9 cellular contexts compared by ENCODE assay signal in the genomic region with DNA sequence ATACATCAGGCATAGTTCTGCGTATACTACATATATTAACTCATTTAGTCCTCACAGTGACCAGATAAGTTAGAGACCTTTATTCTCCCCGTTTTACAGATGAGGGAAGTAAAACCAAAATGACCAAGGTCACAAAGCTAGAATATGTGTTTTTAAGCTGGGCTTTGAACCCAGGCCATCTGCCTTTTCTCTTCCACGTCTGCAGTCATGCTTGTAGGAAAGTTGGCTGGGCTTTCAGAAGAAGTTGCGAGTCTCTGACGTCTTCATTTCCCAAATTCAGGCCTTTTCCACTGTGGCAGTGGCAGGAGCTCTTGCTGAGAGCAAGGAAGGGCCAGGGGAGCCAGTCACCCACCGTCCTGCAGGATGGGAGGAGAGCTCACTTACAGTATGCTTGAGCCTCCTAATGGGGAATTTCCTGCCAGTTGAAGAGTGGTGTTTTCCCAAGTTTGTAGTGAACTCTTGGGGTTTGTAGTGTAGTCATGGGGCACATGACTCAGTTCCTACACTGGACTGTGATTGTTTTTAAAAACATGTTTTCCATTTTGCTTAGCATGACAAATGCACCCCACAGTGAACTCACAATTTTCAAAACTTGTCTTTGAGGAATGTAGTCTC. TPM values are rescaled to one million over a fixed set of nuclear protein-coding genes. Genes with fewer than 3 reads are reported as not detected.
DNase-seq lines count a peak whose midpoint lies in the region; ATAC-seq and TF ChIP-seq lines count a peak whose summit lies in the region.
"Had no signal": no experiment of that assay in that cellular context is flagged by ENCODE, and none has a peak within 500 bp of the region (broad histone marks: within the 10 kb centered on the region; RNA-seq: fewer than 3 reads in every experiment).

No MANE protein-coding gene starts in this region.

- H2AFZ ChIP-seq in parathyroid adenoma, result no peak overlapping the region

- DNase-seq in fibroblast of the aortic adventitia (ENCODE audit: low read depth) (peak; percentile 98), KBM-7 (no peak), erythroblast (lab: John Stamatoyannopoulos, UW) (no peak), D341Med (ENCODE audit: low spot score) (no peak), NCI-H524 (lab: John Stamatoyannopoulos, UW) (no peak)

- in situ Hi-C loops in KBM-7 (cut with MboI; ENCODE audit: low pct_unique_long_range_greater_than_20kb, low sequenced_read_pairs), result no loop called here

- peaks cover 35% of the 10 kb centered on the region for H3K79me2 ChIP-seq in parathyroid adenoma

- H3K36me3 Mint-ChIP-seq in T-helper 1 cell treated with Interleukin-12 subunit alpha and Interleukin-12 subunit beta and Interleukin-4 antibody, amounts not matched to agents 30 μg/mL and 1 μg/mL, for 36 hours (ENCODE audit: low read depth), result peaks cover 26% of the 10 kb centered on the region

- TF ChIP-seq CTCF in fibroblast of the aortic adventitia (IDR thresholded peaks at IDR 0.05; ENCODE audit: insufficient read depth, low read length), result no peak
- TF ChIP-seq CTCF in parathyroid adenoma (IDR thresholded peaks at IDR 0.05), result no peak

- H3K4me3 ChIP-seq in fibroblast of the aortic adventitia (ENCODE audit: low read depth, low read length), result no peak overlapping the region
- no peak overlapping the region for H3K4me3 ChIP-seq in parathyroid adenoma (ENCODE audit: low read depth, low read length)

- peaks cover 21% of the 10 kb centered on the region for H3K4me1 ChIP-seq in parathyroid adenoma

- TF ChIP-seq POLR2A in erythroblast (IDR thresholded peaks at IDR 0.05; ENCODE audit: low read length), result no peak

- peak overlapping the region; percentile 89 for H3K27ac Mint-ChIP-seq in T-helper 1 cell treated with Interleukin-12 subunit alpha and Interleukin-12 subunit beta and Interleukin-4 antibody, amounts not matched to agents 30 μg/mL and 1 μg/mL, for 36 hours

- H3K27me3 Mint-ChIP-seq in T-helper 1 cell treated with Interleukin-12 subunit alpha and Interleukin-12 subunit beta and Interleukin-4 antibody, amounts not matched to agents 30 μg/mL and 1 μg/mL, for 36 hours (ENCODE audit: low read depth), result no peaks in the 10 kb centered on the region

- peak; percentile 61 for ATAC-seq in GM18907 (IDR thresholded peaks at IDR 0.05; ENCODE audit: unreplicated experiment)

- no peaks in the 10 kb centered on the region for H3K36me3 ChIP-seq in parathyroid adenoma (ENCODE audit: control insufficient read depth, insufficient read depth, low read length)

- peaks cover 21% of the 10 kb centered on the region for H3K4me1 Mint-ChIP-seq in T-helper 1 cell treated with Interleukin-12 subunit alpha and Interleukin-12 subunit beta and Interleukin-4 antibody, amounts not matched to agents 30 μg/mL and 1 μg/mL, for 36 hours (ENCODE audit: low read depth)

- H3K4me3 Mint-ChIP-seq in T-helper 1 cell treated with Interleukin-12 subunit alpha and Interleukin-12 subunit beta and Interleukin-4 antibody, amounts not matched to agents 30 μg/mL and 1 μg/mL, for 36 hours, result peak overlapping the region; percentile 42

- H3K9me3 ChIP-seq in parathyroid adenoma (ENCODE audit: control insufficient read depth, low read length), result no peaks in the 10 kb centered on the region

- no peaks in the 10 kb centered on the region for H3K27me3 ChIP-seq in parathyroid adenoma (ENCODE audit: control insufficient read depth, insufficient read depth, low read length)

- no peak overlapping the region for H3K9ac ChIP-seq in parathyroid adenoma

- no peak overlapping the region for H3K4me2 ChIP-seq in parathyroid adenoma (ENCODE audit: low read length)

- peaks cover 5% of the 10 kb centered on the region for H3K9me3 Mint-ChIP-seq in T-helper 1 cell treated with Interleukin-12 subunit alpha and Interleukin-12 subunit beta and Interleukin-4 antibody, amounts not matched to agents 30 μg/mL and 1 μg/mL, for 36 hours

- peak overlapping the region; percentile 67 for H3K27ac ChIP-seq in parathyroid adenoma

RNA-seq across cellular contexts. Expression of a gene that starts 34.2 kb away (rescaled TPM):
- total RNA-seq in fibroblast of the aortic adventitia (ENCODE audit: low replicate concordance), result not detected in 2 replicates
- total RNA-seq: NCI-H460 had no signal

RNA-seq across cellular contexts. Expression of a gene that starts 51.0 kb away (rescaled TPM):
- total RNA-seq in fibroblast of the aortic adventitia (ENCODE audit: low replicate concordance), result 12.2 and 23.9 TPM in 2 replicates

RNA-seq across cellular contexts. Expression of a gene that starts 59.3 kb away (rescaled TPM):
- 28.4 and 76.1 TPM in 2 replicates for total RNA-seq in fibroblast of the aortic adventitia (ENCODE audit: low replicate concordance)
